ENCODE assay signal across 8 cellular contexts in genomic region chr14:92039073-92039719, GRCh38. TPM values are rescaled to one million over a fixed set of nuclear protein-coding genes. Genes with fewer than 3 reads are reported as not detected.
DNase-seq lines count a peak whose midpoint lies in the region; ATAC-seq and TF ChIP-seq lines count a peak whose summit lies in the region.

No MANE protein-coding gene starts in this region.

- H3K4me3 ChIP-seq in WI38 (ENCODE audit: low read depth, low read length) (peak overlapping the region; percentile 94), esophagus (ENCODE audit: low read depth in 1 of 2, low read length in 2 of 2) (peak overlapping the region; percentile 69 to 88), upper lobe of right lung (peak overlapping the region; percentile 77)

- H3K27me3 ChIP-seq in esophagus (ENCODE audit: control insufficient read depth in 1 of 2, insufficient read depth in 2 of 2, low read length in 2 of 2): no peaks in the 10 kb centered on the region
- H3K27me3 ChIP-seq in upper lobe of right lung: no peaks in the 10 kb centered on the region

- WGBS in esophagus, 2 donors: 1% methylated on average over 23 of the region's 23 CpGs

- DNase-seq in activated T-cell treated with anti-CD3 and anti-CD28 coated beads for 24 hours (ENCODE audit: low read depth) (peak; percentile 8), activated T-cell treated with anti-CD3 and anti-CD28 coated beads for 4 hours (no peak), NCI-H146 treated with DMSO at 0.1 percent for 48 hours (lab: John Stamatoyannopoulos, UW; ENCODE audit: unreplicated experiment) (peak; percentile 36), myocyte (ENCODE audit: low read depth) (peak; percentile 73), upper lobe of right lung (no peak)

- TF ChIP-seq CTCF in WI38 (IDR thresholded peaks at IDR 0.05; ENCODE audit: low read depth, low read length): no peak
- no peak for TF ChIP-seq CTCF in upper lobe of right lung (IDR thresholded peaks at IDR 0.05)

- H3K36me3 ChIP-seq in esophagus (ENCODE audit: control insufficient read depth in 2 of 2, insufficient read depth in 2 of 2, low read length in 1 of 2) (peaks cover 0 to 3% of the 10 kb centered on the region in 2 donors), upper lobe of right lung (no peaks in the 10 kb centered on the region)

- H3K4me1 ChIP-seq in esophagus (ENCODE audit: control insufficient read depth in 2 of 2, insufficient read depth in 2 of 2, low read length in 1 of 2) (peaks cover 2 to 8% of the 10 kb centered on the region in 2 donors), upper lobe of right lung (peaks cover 30% of the 10 kb centered on the region)

- H3K9me3 ChIP-seq in esophagus (ENCODE audit: control insufficient read depth in 2 of 2, insufficient read depth in 1 of 2, low read depth in 1 of 2, low read length in 1 of 2): no peaks in the 10 kb centered on the region
- no peaks in the 10 kb centered on the region for H3K9me3 ChIP-seq in upper lobe of right lung

- intact Hi-C loops in upper lobe of right lung (cut with DNase I): no loop called here

- peak overlapping the region; percentile 91 to 97 for H3K27ac ChIP-seq in esophagus (ENCODE audit: low read depth in 2 of 2, low read length in 1 of 2)
- H3K27ac ChIP-seq in upper lobe of right lung: peak overlapping the region; percentile 95

- ATAC-seq in HG02763 (IDR thresholded peaks at IDR 0.05; ENCODE audit: unreplicated experiment): peak; percentile 12
- ATAC-seq in upper lobe of right lung: peak; percentile 60

RNA-seq across cellular contexts. Expression of gene TRIP11, which starts 0.7 kb away (rescaled TPM):
- 1 to 10 TPM; 3.7 to 5.0 TPM for polyA plus RNA-seq in esophagus
- total RNA-seq in myocyte: 28.8 and 37.3 TPM in 2 replicates
- 6.9 TPM for polyA plus RNA-seq in myocyte (2012)
- total RNA-seq in upper lobe of right lung: 68.9 TPM

Comparison
In these comparisons a context has a peak if more than half of its experiments do, and no peak if none do; other contexts are left out.
1. DNase-seq: peak in activated T-cell treated with anti-CD3 and anti-CD28 coated beads for 24 hours (single experiment), NCI-H146 treated with DMSO at 0.1 percent for 48 hours (single experiment) and myocyte (single experiment); none in activated T-cell treated with anti-CD3 and anti-CD28 coated beads for 4 hours (single experiment) and upper lobe of right lung (single experiment).
2. Peak in every context shown above with its lines, with median percentiles within 50 percentile points of each other: H3K4me3 ChIP-seq.